12 cellular contexts compared by ENCODE assay signal in genomic region chr4:57074753-57075152, GRCh38. TPM values are rescaled to one million over a fixed set of nuclear protein-coding genes. Genes with fewer than 3 reads are reported as not detected.
A peak's percentile ranks its signal among the peaks of the same experiment; 100 is the strongest.
DNase-seq lines count a peak whose midpoint lies in the region; ATAC-seq, FAIRE-seq and TF ChIP-seq lines count a peak whose summit lies in the region.
"Had no signal": no experiment of that assay in that cellular context is flagged by ENCODE, and none has a peak within 500 bp of the region (broad histone marks: within the 10 kb centered on the region; RNA-seq: fewer than 3 reads in every experiment).

No MANE protein-coding gene starts in this region.

- no peak overlapping the region for H2AFZ ChIP-seq in smooth muscle cell (ENCODE audit: low read depth)

- H3K36me3 ChIP-seq in smooth muscle cell (ENCODE audit: low read depth) = no peaks in the 10 kb centered on the region

- POLR2A ChIA-PET in activated CD4-positive, alpha-beta T cell treated with anti-CD3 and anti-CD28 coated beads for 36 hours (lab: Charles Lee) = no interaction called here
- POLR2A ChIA-PET in activated CD8-positive, alpha-beta T cell treated with anti-CD3 and anti-CD28 coated beads for 36 hours (lab: Charles Lee) = no interaction called here

- H3K27me3 Mint-ChIP-seq in activated CD4-positive, alpha-beta T cell treated with anti-CD3 and anti-CD28 coated beads for 36 hours = peaks cover 8% of the 10 kb centered on the region
- peaks cover 15% of the 10 kb centered on the region for H3K27me3 Mint-ChIP-seq in activated CD8-positive, alpha-beta T cell treated with anti-CD3 and anti-CD28 coated beads for 36 hours

- no peak for FAIRE-seq in HTR-8/SVneo (lab: Jason Lieb, UNC)
- FAIRE-seq: endothelial cell of umbilical vein had no signal

- H3K36me3 Mint-ChIP-seq in activated CD4-positive, alpha-beta T cell treated with anti-CD3 and anti-CD28 coated beads for 36 hours (ENCODE audit: low read depth) = no peaks in the 10 kb centered on the region
- H3K36me3 Mint-ChIP-seq in activated CD8-positive, alpha-beta T cell treated with anti-CD3 and anti-CD28 coated beads for 36 hours (ENCODE audit: low read depth) = no peaks in the 10 kb centered on the region
- no peaks in the 10 kb centered on the region for H3K36me3 Mint-ChIP-seq in activated naive CD4-positive, alpha-beta T cell treated with anti-CD3 and anti-CD28 coated beads, Interleukin-2, amount 50 U/mL, for 72 hours

- DNase-seq in GM03348 (ENCODE audit: low spot score) = peak; percentile 64
- peak; percentile 79 for DNase-seq in fibroblast of pulmonary artery (ENCODE audit: low read depth)
- no peak for DNase-seq in smooth muscle cell (lab: John Stamatoyannopoulos, UW; ENCODE audit: unreplicated experiment)
- DNase-seq in activated CD4-positive, alpha-beta T cell treated with anti-CD3 and anti-CD28 coated beads for 36 hours = no peak
- no peak for DNase-seq in HTR-8/SVneo (ENCODE audit: insufficient read length, low spot score)
- no peak for DNase-seq in activated CD8-positive, alpha-beta T cell treated with anti-CD3 and anti-CD28 coated beads for 36 hours
- DNase-seq in activated naive CD4-positive, alpha-beta T cell treated with anti-CD3 and anti-CD28 coated beads, Interleukin-2, amount 50 U/mL, for 72 hours (ENCODE audit: low spot score in 2 of 2) = no peak
- DNase-seq: activated naive CD4-positive, alpha-beta T cell treated with anti-CD3 and anti-CD28 coated beads for 36 hours; retina; Right ventricle myocardium superior had no signal

- H3K9ac ChIP-seq in smooth muscle cell (ENCODE audit: low read depth) = no peak overlapping the region

- H3K79me2 ChIP-seq in smooth muscle cell (ENCODE audit: low read depth) = peaks cover 67% of the 10 kb centered on the region

- peak overlapping the region; percentile 81 for H3K27ac ChIP-seq in smooth muscle cell (ENCODE audit: low read depth)

- no peaks in the 10 kb centered on the region for H3K27me3 ChIP-seq in smooth muscle cell (ENCODE audit: low read depth)

- H3K4me3 Mint-ChIP-seq in activated CD4-positive, alpha-beta T cell treated with anti-CD3 and anti-CD28 coated beads for 36 hours = no peak overlapping the region
- no peak overlapping the region for H3K4me3 Mint-ChIP-seq in activated CD8-positive, alpha-beta T cell treated with anti-CD3 and anti-CD28 coated beads for 36 hours
- H3K4me3 Mint-ChIP-seq: activated naive CD4-positive, alpha-beta T cell treated with anti-CD3 and anti-CD28 coated beads for 36 hours had no signal

- ATAC-seq in SK-N-SH treated with all-trans-retinoic acid at 6 μM for 48 hours = no peak
- ATAC-seq in activated CD4-positive, alpha-beta T cell treated with anti-CD3 and anti-CD28 coated beads for 36 hours = no peak
- no peak for ATAC-seq in activated CD8-positive, alpha-beta T cell treated with anti-CD3 and anti-CD28 coated beads for 36 hours
- ATAC-seq in activated naive CD4-positive, alpha-beta T cell treated with anti-CD3 and anti-CD28 coated beads, Interleukin-2, amount 50 U/mL, for 72 hours = no peak

- 19% methylated on average over 4 of the region's 4 CpGs for WGBS in smooth muscle cell (ENCODE audit: low lambda C conversion rate)

- peaks cover 34% of the 10 kb centered on the region for H3F3A ChIP-seq in smooth muscle cell (ENCODE audit: low read depth)

- H3K4me1 ChIP-seq in smooth muscle cell (ENCODE audit: low read depth) = peaks cover 20% of the 10 kb centered on the region

- CTCF ChIA-PET in activated CD4-positive, alpha-beta T cell treated with anti-CD3 and anti-CD28 coated beads for 36 hours (lab: Charles Lee) = interaction anchor here (0.7 kb wide), 1 partner anchor 12 kb away, joined by 3 read pairs; no protein-coding TSS in a partner anchor
- CTCF ChIA-PET in activated CD8-positive, alpha-beta T cell treated with anti-CD3 and anti-CD28 coated beads for 36 hours (lab: Charles Lee) = interaction anchor here (1.9 kb wide), 1 partner anchor 18 kb away, joined by 5 read pairs; no protein-coding TSS in a partner anchor

- no peaks in the 10 kb centered on the region for H3K4me1 Mint-ChIP-seq in activated CD4-positive, alpha-beta T cell treated with anti-CD3 and anti-CD28 coated beads for 36 hours
- H3K4me1 Mint-ChIP-seq in activated CD8-positive, alpha-beta T cell treated with anti-CD3 and anti-CD28 coated beads for 36 hours (ENCODE audit: low read depth) = no peaks in the 10 kb centered on the region

- peak overlapping the region; percentile 6 for H3K4me2 ChIP-seq in smooth muscle cell

- H3K9me3 Mint-ChIP-seq in activated CD4-positive, alpha-beta T cell treated with anti-CD3 and anti-CD28 coated beads for 36 hours (ENCODE audit: low read depth) = no peaks in the 10 kb centered on the region
- no peaks in the 10 kb centered on the region for H3K9me3 Mint-ChIP-seq in activated CD8-positive, alpha-beta T cell treated with anti-CD3 and anti-CD28 coated beads for 36 hours
- H3K9me3 Mint-ChIP-seq in activated naive CD4-positive, alpha-beta T cell treated with anti-CD3 and anti-CD28 coated beads, Interleukin-2, amount 50 U/mL, for 72 hours = no peaks in the 10 kb centered on the region
- H3K9me3 Mint-ChIP-seq: activated naive CD4-positive, alpha-beta T cell treated with anti-CD3 and anti-CD28 coated beads for 36 hours had no signal

- H3K27ac Mint-ChIP-seq in activated CD4-positive, alpha-beta T cell treated with anti-CD3 and anti-CD28 coated beads for 36 hours = no peak overlapping the region
- no peak overlapping the region for H3K27ac Mint-ChIP-seq in activated CD8-positive, alpha-beta T cell treated with anti-CD3 and anti-CD28 coated beads for 36 hours
- H3K27ac Mint-ChIP-seq in activated naive CD4-positive, alpha-beta T cell treated with anti-CD3 and anti-CD28 coated beads, Interleukin-2, amount 50 U/mL, for 72 hours = no peak overlapping the region
- H3K27ac Mint-ChIP-seq: activated naive CD4-positive, alpha-beta T cell treated with anti-CD3 and anti-CD28 coated beads for 36 hours had no signal

- intact Hi-C loops in activated CD4-positive, alpha-beta T cell treated with anti-CD3 and anti-CD28 coated beads for 36 hours (cut with DNase I, micrococcal nuclease) = no loop called here
- intact Hi-C loops in activated CD8-positive, alpha-beta T cell treated with anti-CD3 and anti-CD28 coated beads for 36 hours (cut with micrococcal nuclease) = no loop called here

- H4K20me1 ChIP-seq in smooth muscle cell (ENCODE audit: low read depth) = no peaks in the 10 kb centered on the region

- H3K4me3 ChIP-seq in fibroblast of pulmonary artery (replicated peaks; ENCODE audit: low read depth, low read length) (no peak overlapping the region), smooth muscle cell (no peak overlapping the region)

- no peak for TF ChIP-seq CTCF in fibroblast of pulmonary artery (IDR thresholded peaks at IDR 0.05; ENCODE audit: low read length, missing control alignments)
- TF ChIP-seq CTCF in smooth muscle cell (IDR thresholded peaks at IDR 0.05; ENCODE audit: borderline replicate concordance, insufficient read depth, poor library complexity, severe bottlenecking) = no peak
- no peak for TF ChIP-seq CTCF in activated CD8-positive, alpha-beta T cell treated with anti-CD3 and anti-CD28 coated beads for 36 hours (IDR thresholded peaks at IDR 0.05)

- no peaks in the 10 kb centered on the region for H3K9me3 ChIP-seq in smooth muscle cell (replicated peaks; ENCODE audit: low read depth)

TF ChIP-seq in SK-N-SH treated with all-trans-retinoic acid at 6 μM for 48 hours, 23 proteins besides CTCF, POLR2A, EP300 and RAD21:
- no peak for TF ChIP-seq ZFP30 (CRISPR knock-in tag; IDR thresholded peaks at IDR 0.05)
- no peak for TF ChIP-seq ZFP3 (CRISPR knock-in tag; IDR thresholded peaks at IDR 0.05)
- peak; percentile 55; the same call in 1 of the 2 replicates for TF ChIP-seq ISL1 (CRISPR knock-in tag; IDR thresholded peaks at IDR 0.05)
- TF ChIP-seq ESRRG (CRISPR knock-in tag; IDR thresholded peaks at IDR 0.05) = no peak
- no peak for TF ChIP-seq CREB5 (CRISPR knock-in tag; IDR thresholded peaks at IDR 0.05; ENCODE audit: low read depth)

RNA-seq across cellular contexts. Expression of gene IGFBP7, which starts 35.4 kb away (rescaled TPM):
- 998 and 1,065 TPM in 2 replicates for total RNA-seq in smooth muscle cell
- 1,105 and 1,684 TPM in 2 replicates for polyA plus RNA-seq in smooth muscle cell
- total RNA-seq in activated CD4-positive, alpha-beta T cell treated with anti-CD3 and anti-CD28 coated beads for 36 hours = not detected
- total RNA-seq in activated CD8-positive, alpha-beta T cell treated with anti-CD3 and anti-CD28 coated beads for 36 hours = not detected
- total RNA-seq in activated naive CD4-positive, alpha-beta T cell treated with anti-CD3 and anti-CD28 coated beads, Interleukin-2, amount 50 U/mL, for 72 hours = under 1 TPM in 1 of 2 donors, not detected in 1; 0.32 TPM

Comparison
In these comparisons a context has a peak if more than half of its experiments do, and no peak if none do; other contexts are left out.
1. DNase-seq: peak in GM03348 (single experiment) and fibroblast of pulmonary artery (single experiment); none in smooth muscle cell (single experiment), activated CD4-positive, alpha-beta T cell treated with anti-CD3 and anti-CD28 coated beads for 36 hours (single experiment), HTR-8/SVneo (single experiment), activated CD8-positive, alpha-beta T cell treated with anti-CD3 and anti-CD28 coated beads for 36 hours (single experiment) and activated naive CD4-positive, alpha-beta T cell treated with anti-CD3 and anti-CD28 coated beads, Interleukin-2, amount 50 U/mL, for 72 hours (0 of 2).
2. RNA of gene IGFBP7, which starts 35.4 kb away (total RNA-seq): 998 to 1,065 TPM in smooth muscle cell; 0.32 TPM in activated naive CD4-positive, alpha-beta T cell treated with anti-CD3 and anti-CD28 coated beads, Interleukin-2, amount 50 U/mL, for 72 hours, not detected in activated CD4-positive, alpha-beta T cell treated with anti-CD3 and anti-CD28 coated beads for 36 hours and not detected in activated CD8-positive, alpha-beta T cell treated with anti-CD3 and anti-CD28 coated beads for 36 hours; every median in the first group is over 100 times any median in the second.